ENCODE assay signal across 21 cellular contexts in genomic region chr22:20040801-20041200, GRCh38. TPM values are rescaled to one million over a fixed set of nuclear protein-coding genes. Genes with fewer than 3 reads are reported as not detected.
DNase-seq lines count a peak whose midpoint lies in the region; ATAC-seq and TF ChIP-seq lines count a peak whose summit lies in the region.
"Had no signal": no experiment of that assay in that cellular context is flagged by ENCODE, and none has a peak within 500 bp of the region (broad histone marks: within the 10 kb centered on the region; RNA-seq: fewer than 3 reads in every experiment).

No MANE protein-coding gene starts in this region.

- TF ChIP-seq POLR2A in IMR-90 (IDR thresholded peaks at IDR 0.05; ENCODE audit: low read depth, low read length), result no peak
- TF ChIP-seq POLR2A in erythroblast (IDR thresholded peaks at IDR 0.05; ENCODE audit: low read length), result peak; percentile 12

- no peak overlapping the region for H2BK15ac ChIP-seq in IMR-90 (ENCODE audit: low read depth, low read length)

- H3K36me3 ChIP-seq in BLaER1, result peaks cover 78% of the 10 kb centered on the region
- H3K36me3 ChIP-seq in IMR-90 (ENCODE audit: control insufficient read depth, insufficient read depth, low read length), result peaks cover 42% of the 10 kb centered on the region
- H3K36me3 ChIP-seq: BE2C had no signal

- H3K4me2 ChIP-seq in BLaER1, result no peak overlapping the region
- no peak overlapping the region for H3K4me2 ChIP-seq in IMR-90 (ENCODE audit: low read depth, low read length)
- H3K4me2 ChIP-seq: A549 had no signal

- H3K36me3 Mint-ChIP-seq in stimulated activated effector memory CD8-positive, alpha-beta T cell treated with anti-CD3 and anti-CD28 coated beads, Interleukin-12 subunit alpha, Interleukin-12 subunit beta, amount 100 ng/mL, for 72 hours, result peaks cover 42% of the 10 kb centered on the region

- no peak overlapping the region for H4K91ac ChIP-seq in IMR-90 (ENCODE audit: insufficient read depth, low read depth, low read length)

- H3K9me3 Mint-ChIP-seq in stimulated activated effector memory CD8-positive, alpha-beta T cell treated with anti-CD3 and anti-CD28 coated beads, Interleukin-12 subunit alpha, Interleukin-12 subunit beta, amount 100 ng/mL, for 72 hours, result no peaks in the 10 kb centered on the region
- H3K9me3 Mint-ChIP-seq: CD4-positive, CD25-positive, alpha-beta regulatory T cell; CD8-positive, alpha-beta T cell had no signal

- no peak overlapping the region for H2BK20ac ChIP-seq in IMR-90 (ENCODE audit: low read depth, low read length)

- TF ChIP-seq CTCF in IMR-90 (conservative IDR thresholded peaks at IDR 0.05; ENCODE audit: low read depth, low read length), result no peak

- H2BK120ac ChIP-seq in IMR-90 (ENCODE audit: low read depth, low read length), result no peak overlapping the region

- H3K4me3 Mint-ChIP-seq in stimulated activated effector memory CD8-positive, alpha-beta T cell treated with anti-CD3 and anti-CD28 coated beads, Interleukin-12 subunit alpha, Interleukin-12 subunit beta, amount 100 ng/mL, for 72 hours, result no peak overlapping the region
- H3K4me3 Mint-ChIP-seq: CD4-positive, CD25-positive, alpha-beta regulatory T cell; CD8-positive, alpha-beta T cell had no signal

- H3K27ac ChIP-seq in BLaER1 (peak overlapping the region; percentile 96; the same call in 1 of the 2 replicates), IMR-90 (ENCODE audit: insufficient read depth, low read length) (no peak overlapping the region)
- H3K27ac ChIP-seq: A549, GM23248 had no signal

- peak overlapping the region; percentile 45 for H2AK9ac ChIP-seq in IMR-90 (replicated peaks; ENCODE audit: low read depth, low read length, poor library complexity)

- H3K4me1 Mint-ChIP-seq in stimulated activated effector memory CD8-positive, alpha-beta T cell treated with anti-CD3 and anti-CD28 coated beads, Interleukin-12 subunit alpha, Interleukin-12 subunit beta, amount 100 ng/mL, for 72 hours, result peaks cover 19% of the 10 kb centered on the region

- no peak overlapping the region for H2BK5ac ChIP-seq in IMR-90 (ENCODE audit: low read depth, low read length, poor library complexity, severe bottlenecking)

- dilution Hi-C loops in IMR-90 (cut with HindIII; ENCODE audit: low sequenced_read_pairs, unreplicated experiment), result no loop called here

- H3K23ac ChIP-seq in IMR-90 (ENCODE audit: low read depth, low read length), result no peak overlapping the region

- H4K5ac ChIP-seq in IMR-90 (ENCODE audit: low read depth, low read length), result no peak overlapping the region

- H3K4ac ChIP-seq in IMR-90 (ENCODE audit: low read depth, low read length), result no peak overlapping the region

- H3K18ac ChIP-seq in IMR-90 (ENCODE audit: low read depth, low read length), result no peak overlapping the region

- no peak overlapping the region for H3K4me3 ChIP-seq in BLaER1
- H3K4me3 ChIP-seq in IMR-90 (ENCODE audit: insufficient read depth, low read depth, low read length), result no peak overlapping the region
- H3K4me3 ChIP-seq: A549, GM23248 had no signal

- CTCF ChIA-PET in IMR-90 (lab: Yijun Ruan, JAX), result no interaction called here

- H3K79me1 ChIP-seq in IMR-90 (ENCODE audit: low read depth in 1 of 2, low read length in 2 of 2), result peaks cover under 1 to 18% of the 10 kb centered on the region in 2 experiments; a peak in 3 of 4 replicates

- H3K27me3 ChIP-seq in BLaER1 (no peaks in the 10 kb centered on the region), IMR-90 (ENCODE audit: control insufficient read depth, insufficient read depth, low read length) (no peaks in the 10 kb centered on the region)
- H3K27me3 ChIP-seq: BE2C had no signal

- BruUV-seq in IMR-90 (replicated peaks; lab: Mats Ljungman, UMichigan), result no TSS peak

- no peak overlapping the region for H4K8ac ChIP-seq in IMR-90 (ENCODE audit: low read depth in 2 of 2, low read length in 2 of 2)

- H3K9ac ChIP-seq in BLaER1 (no peak overlapping the region), IMR-90 (ENCODE audit: low read depth, low read length) (no peak overlapping the region)
- H3K9ac ChIP-seq: GM23248 had no signal

- no peak overlapping the region for H3K56ac ChIP-seq in IMR-90 (ENCODE audit: extremely low read depth, insufficient read depth, low read length)

- H3K9me3 ChIP-seq in BLaER1, result peaks cover 10% of the 10 kb centered on the region
- H3K9me3 ChIP-seq in IMR-90 (ENCODE audit: control insufficient read depth, insufficient read depth, low read length), result no peaks in the 10 kb centered on the region
- H3K9me3 ChIP-seq: A549, BE2C, Caco-2 had no signal

- H3K27ac Mint-ChIP-seq in stimulated activated effector memory CD8-positive, alpha-beta T cell treated with anti-CD3 and anti-CD28 coated beads, Interleukin-12 subunit alpha, Interleukin-12 subunit beta, amount 100 ng/mL, for 72 hours, result peak overlapping the region; percentile 3
- H3K27ac Mint-ChIP-seq: CD8-positive, alpha-beta T cell had no signal

- H3K14ac ChIP-seq in IMR-90 (replicated peaks; ENCODE audit: low read depth, low read length), result no peak overlapping the region

- WGBS in IMR-90 (ENCODE audit: extremely low coverage in 2 of 2, insufficient read length in 1 of 2), 2 experiments, result 100% methylated on average over 2 of the region's 2 CpGs; no CpG with 5 or more reads in 1 of the 2 experiments

- H3K4me1 ChIP-seq in BLaER1 (peaks cover 70% of the 10 kb centered on the region), IMR-90 (ENCODE audit: control insufficient read depth, insufficient read depth, low read length) (no peaks in the 10 kb centered on the region)
- H3K4me1 ChIP-seq: A549, Caco-2 had no signal

- DNase-seq in IMR-90 (no peak), erythroblast (lab: John Stamatoyannopoulos, UW) (no peak), activated T-cell treated with anti-CD3 and anti-CD28 coated beads for 4 hours (no peak)
- no peak for DNase-seq in stimulated activated effector memory CD8-positive, alpha-beta T cell treated with anti-CD3 and anti-CD28 coated beads, Interleukin-12 subunit alpha, Interleukin-12 subunit beta, amount 100 ng/mL, for 72 hours (ENCODE audit: low spot score in 2 of 2)
- DNase-seq: 8988T; ACHN; AML-193; BE2C; C1 segment of cervical spinal cord; Caco-2; CD4-positive, CD25-positive, alpha-beta regulatory T cell; CD8-positive, alpha-beta T cell; DMS153; DND-41; GM23248; H7; HCEC 1CT had no signal

- intact Hi-C loops in IMR-90 (cut with micrococcal nuclease), result no loop called here

- ATAC-seq in IMR-90 (ENCODE audit: low read depth) (no peak), GM19463 (IDR thresholded peaks at IDR 0.05; ENCODE audit: unreplicated experiment) (no peak), HG03521 (IDR thresholded peaks at IDR 0.05; ENCODE audit: unreplicated experiment) (no peak)
- ATAC-seq in stimulated activated effector memory CD8-positive, alpha-beta T cell treated with anti-CD3 and anti-CD28 coated beads, Interleukin-12 subunit alpha, Interleukin-12 subunit beta, amount 100 ng/mL, for 72 hours, result no peak
- ATAC-seq: A549; CD8-positive, alpha-beta T cell had no signal

- H2AK5ac ChIP-seq in IMR-90 (ENCODE audit: low read depth, low read length), result no peak overlapping the region

- POLR2A ChIA-PET in IMR-90 (lab: Charles Lee; ENCODE audit: unreplicated experiment), result no interaction called here

- H4K20me1 ChIP-seq in BLaER1 (no peaks in the 10 kb centered on the region), IMR-90 (ENCODE audit: insufficient read depth, low read length) (peaks cover 4% of the 10 kb centered on the region)

- no peak overlapping the region for H2AFZ ChIP-seq in IMR-90 (replicated peaks; ENCODE audit: low read length, poor library complexity)
- H2AFZ ChIP-seq: GM23248 had no signal

- in situ Hi-C loops in IMR-90 (cut with MboI; ENCODE audit: low sequenced_read_pairs), result no loop called here

- no peak for TF ChIP-seq RAD21 in IMR-90 (IDR thresholded peaks at IDR 0.05; ENCODE audit: low read length)

- no peaks in the 10 kb centered on the region; the same call in 1 of the 2 replicates for H3K9me1 ChIP-seq in IMR-90 (ENCODE audit: insufficient read depth, low read length)

TF ChIP-seq in IMR-90, 13 proteins besides CTCF, POLR2A, EP300 and RAD21:
- no peak for TF ChIP-seq CEBPB (IDR thresholded peaks at IDR 0.05; ENCODE audit: low read depth, low read length)
- no peak for TF ChIP-seq USF2 (IDR thresholded peaks at IDR 0.05; ENCODE audit: low read depth, low read length)
- no peak for TF ChIP-seq FOS (IDR thresholded peaks at IDR 0.05; ENCODE audit: low read depth, low read length)
- TF ChIP-seq RFX5 (IDR thresholded peaks at IDR 0.05; ENCODE audit: low read depth, low read length), result no peak

RNA-seq across cellular contexts. Expression of gene TANGO2, which starts 19.9 kb away (rescaled TPM):
- total RNA-seq in IMR-90 (2012; rRNA removed), result 60.5 and 75.1 TPM in 2 replicates
- 43.2 and 45.1 TPM in 2 replicates for polyA plus RNA-seq in IMR-90 (2012; rRNA removed)
- 33.0 and 52.8 TPM in 2 replicates for polyA plus RNA-seq in IMR-90 (2012; cell fraction: cytosol; rRNA removed)
- 45.9 and 91.8 TPM in 2 replicates for polyA plus RNA-seq in IMR-90 (2012; cell fraction: nucleus; rRNA removed; ENCODE audit: low replicate concordance)

RNA-seq across cellular contexts. Expression of gene ARVCF, which starts 24.2 kb away (rescaled TPM):
- total RNA-seq in IMR-90 (2012; rRNA removed), result 8.6 and 12.2 TPM in 2 replicates
- polyA plus RNA-seq in IMR-90 (2012; rRNA removed), result 14.1 and 18.1 TPM in 2 replicates
- polyA plus RNA-seq in IMR-90 (2012; cell fraction: cytosol; rRNA removed), result 8.9 and 14.7 TPM in 2 replicates
- polyA plus RNA-seq in IMR-90 (2012; cell fraction: nucleus; rRNA removed; ENCODE audit: low replicate concordance), result 46.1 and 149 TPM in 2 replicates

RNA-seq across cellular contexts. Expression of gene DGCR8, which starts 39.2 kb away (rescaled TPM):
- total RNA-seq in IMR-90 (2012; rRNA removed), result 16.7 and 22.8 TPM in 2 replicates
- 21.5 and 25.3 TPM in 2 replicates for polyA plus RNA-seq in IMR-90 (2012; rRNA removed)
- 12.2 and 14.6 TPM in 2 replicates for polyA plus RNA-seq in IMR-90 (2012; cell fraction: cytosol; rRNA removed)
- polyA plus RNA-seq in IMR-90 (2012; cell fraction: nucleus; rRNA removed; ENCODE audit: low replicate concordance), result 122 and 125 TPM in 2 replicates
